ENCODE assay signal across 11 cellular contexts in the genomic region with DNA sequence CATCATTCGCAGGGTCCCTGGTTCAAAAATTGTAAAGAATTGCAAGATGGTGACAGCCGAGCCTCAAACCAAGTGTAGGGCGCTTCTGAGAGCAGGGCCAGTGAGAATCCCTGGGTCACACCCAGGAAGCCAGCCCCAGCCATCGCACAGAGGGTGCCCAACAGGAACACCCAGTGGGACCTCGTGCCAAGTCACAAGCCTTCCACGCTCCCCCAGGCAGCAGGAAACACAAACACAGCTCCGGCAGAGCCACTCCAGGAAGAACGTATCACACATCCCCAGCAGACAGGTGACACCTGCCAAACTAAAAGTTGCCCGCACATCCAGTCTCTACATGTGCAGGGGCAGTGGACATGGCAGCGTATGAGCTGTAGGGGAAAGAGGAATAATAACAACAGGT. TPM values are rescaled to one million over a fixed set of nuclear protein-coding genes. Genes with fewer than 3 reads are reported as not detected.
A peak's percentile ranks its signal among the peaks of the same experiment; 100 is the strongest.
DNase-seq lines count a peak whose midpoint lies in the region; ATAC-seq and TF ChIP-seq lines count a peak whose summit lies in the region.
"Had no signal": no experiment of that assay in that cellular context is flagged by ENCODE, and none has a peak within 500 bp of the region (broad histone marks: within the 10 kb centered on the region; RNA-seq: fewer than 3 reads in every experiment).

No MANE protein-coding gene starts in this region.

- TF ChIP-seq EP300 in upper lobe of left lung (IDR thresholded peaks at IDR 0.05) = peak in 1 of 4 donors; percentile 1

- H3K4me1 ChIP-seq in colonic mucosa (peaks cover 35% of the 10 kb centered on the region), muscle layer of colon (ENCODE audit: insufficient read depth, low read length) (peaks cover 91% of the 10 kb centered on the region), upper lobe of left lung (peaks cover 66 to 94% (median 88%) of the 10 kb centered on the region in 4 donors)

- DNase-seq in activated naive CD4-positive, alpha-beta T cell treated with anti-CD3 and anti-CD28 coated beads, Interleukin-2, amount 50 U/mL, for 16 hours = no peak
- DNase-seq in colonic mucosa (peak; percentile 44), upper lobe of left lung (peak in 1 of 2 donors; percentile 58), HK-2 (ENCODE audit: unreplicated experiment) (no peak), NAMALWA (ENCODE audit: low spot score) (no peak)
- DNase-seq: central memory CD4-positive, alpha-beta T cell had no signal

- H3K36me3 Mint-ChIP-seq in activated naive CD4-positive, alpha-beta T cell treated with anti-CD3 and anti-CD28 coated beads, Interleukin-2, amount 50 U/mL, for 24 hours = no peaks in the 10 kb centered on the region

- H3K27ac Mint-ChIP-seq in activated naive CD4-positive, alpha-beta T cell treated with anti-CD3 and anti-CD28 coated beads, Interleukin-2, amount 50 U/mL, for 24 hours = no peak overlapping the region

- H3K36me3 ChIP-seq in colonic mucosa = no peaks in the 10 kb centered on the region
- H3K36me3 ChIP-seq in muscle layer of colon (ENCODE audit: insufficient read depth, low read length) = no peaks in the 10 kb centered on the region
- no peaks in the 10 kb centered on the region for H3K36me3 ChIP-seq in upper lobe of left lung

- intact Hi-C loops in colonic mucosa (cut with DNase I) = loop anchor here (2.0 to 5.0 kb wide), 2 partner anchors 19 to 195 kb away; no protein-coding TSS in a partner anchor

- ATAC-seq in upper lobe of left lung (ENCODE audit: low FRiP score in 2 of 2) (no peak), GM21619 (IDR thresholded peaks at IDR 0.05; ENCODE audit: unreplicated experiment) (no peak)

- H3K9ac ChIP-seq in colonic mucosa (ENCODE audit: low read depth in 2 of 2, low read length in 2 of 2) = no peak overlapping the region
- H3K9ac ChIP-seq in muscle layer of colon (ENCODE audit: low read length) = no peak overlapping the region

- no peaks in the 10 kb centered on the region for H3K27me3 ChIP-seq in colonic mucosa
- no peaks in the 10 kb centered on the region for H3K27me3 ChIP-seq in muscle layer of colon (ENCODE audit: control insufficient read depth in 1 of 2, insufficient read depth in 2 of 2, low read length in 2 of 2)
- no peaks in the 10 kb centered on the region for H3K27me3 ChIP-seq in upper lobe of left lung

- peak in 1 of 4 donors; percentile 47 for TF ChIP-seq POLR2A in upper lobe of left lung (IDR thresholded peaks at IDR 0.05)

- H3K9me3 Mint-ChIP-seq in activated naive CD4-positive, alpha-beta T cell treated with anti-CD3 and anti-CD28 coated beads, Interleukin-2, amount 50 U/mL, for 24 hours = no peaks in the 10 kb centered on the region

- 44 to 47% methylated on average over 5 to 10 of the region's 10 CpGs for WGBS in upper lobe of left lung, 2 donors

- no peak overlapping the region for H3K4me3 ChIP-seq in colonic mucosa
- H3K4me3 ChIP-seq in muscle layer of colon (ENCODE audit: low read depth in 1 of 2, low read length in 2 of 2) = no peak overlapping the region
- H3K4me3 ChIP-seq in upper lobe of left lung = no peak overlapping the region

- H3K27ac ChIP-seq in colonic mucosa (peak overlapping the region; percentile 5), muscle layer of colon (ENCODE audit: low read depth, low read length) (peak overlapping the region; percentile 36), upper lobe of left lung (peak overlapping the region in 3 of 4 donors; percentile 14 to 89 (median 30))

- no peaks in the 10 kb centered on the region for H3K27me3 Mint-ChIP-seq in activated naive CD4-positive, alpha-beta T cell treated with anti-CD3 and anti-CD28 coated beads, Interleukin-2, amount 50 U/mL, for 24 hours

- TF ChIP-seq CTCF in colonic mucosa (IDR thresholded peaks at IDR 0.05) (no peak), upper lobe of left lung (IDR thresholded peaks at IDR 0.05) (no peak)

- H3K9me3 ChIP-seq in colonic mucosa (no peaks in the 10 kb centered on the region), muscle layer of colon (ENCODE audit: low read length) (no peaks in the 10 kb centered on the region), upper lobe of left lung (no peaks in the 10 kb centered on the region)

- H3K4me1 Mint-ChIP-seq in activated naive CD4-positive, alpha-beta T cell treated with anti-CD3 and anti-CD28 coated beads, Interleukin-2, amount 50 U/mL, for 24 hours = peaks cover 76% of the 10 kb centered on the region

- H3K4me3 Mint-ChIP-seq in activated naive CD4-positive, alpha-beta T cell treated with anti-CD3 and anti-CD28 coated beads, Interleukin-2, amount 50 U/mL, for 24 hours = peak overlapping the region; percentile 23

RNA-seq across cellular contexts. Expression of gene DHRS3, which starts 20.2 kb away (rescaled TPM):
- 100 to 1,000 TPM in 1 of 2 donors, 10 to 100 TPM in 1; 69.6 to 120 TPM for total RNA-seq in colonic mucosa
- 100 to 1,000 TPM in 4 of 6 donors, 10 to 100 TPM in 2; 84.9 to 154 (median 119) TPM for total RNA-seq in upper lobe of left lung

RNA-seq across cellular contexts. Expression of gene AADACL4, which starts 46.1 kb away (rescaled TPM):
- total RNA-seq in colonic mucosa (not detected), upper lobe of left lung (not detected)
- total RNA-seq: kidney epithelial cell, pulmonary artery endothelial cell had no signal
